Comparison of ENCODE assay signal across 12 cellular contexts in the genomic region with DNA sequence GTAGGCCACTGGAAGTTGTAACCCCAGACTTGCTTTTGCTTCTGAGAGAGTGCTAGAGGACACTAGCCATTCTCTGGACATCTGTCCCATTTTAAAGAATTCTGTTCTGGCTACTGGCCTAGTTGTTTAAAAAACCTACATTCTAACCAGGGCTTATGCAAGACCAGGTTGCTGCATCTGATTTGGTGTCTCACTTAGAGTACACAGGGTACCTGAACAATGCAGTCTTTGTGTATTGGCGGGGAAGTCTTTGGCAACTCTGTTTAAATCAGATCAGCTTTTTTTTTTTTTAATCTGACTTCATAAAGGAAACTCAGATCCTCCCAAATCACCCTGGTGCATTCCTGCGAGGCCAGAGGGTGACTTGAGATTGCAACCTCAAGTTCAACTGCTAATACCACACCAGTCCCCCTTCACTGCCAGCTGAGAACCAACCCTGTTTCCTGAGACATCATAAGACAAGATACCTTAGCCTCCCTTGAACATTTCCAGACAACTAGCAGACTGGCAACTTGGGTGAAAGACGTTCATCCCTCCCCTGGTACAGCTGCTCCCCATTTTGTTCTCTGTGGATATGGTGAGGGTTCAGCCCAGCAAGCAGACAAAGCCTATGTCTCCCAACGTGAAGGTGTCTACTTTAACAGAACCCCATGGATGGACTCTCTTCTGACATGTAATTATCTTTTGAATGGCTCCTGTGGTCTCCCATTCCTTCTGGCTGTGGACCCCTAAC. TPM values are rescaled to one million over a fixed set of nuclear protein-coding genes. Genes with fewer than 3 reads are reported as not detected.
DNase-seq lines count a peak whose midpoint lies in the region; ATAC-seq, FAIRE-seq and TF ChIP-seq lines count a peak whose summit lies in the region.
"Had no signal": no experiment of that assay in that cellular context is flagged by ENCODE, and none has a peak within 500 bp of the region (broad histone marks: within the 10 kb centered on the region; RNA-seq: fewer than 3 reads in every experiment).

No MANE protein-coding gene starts in this region.

- peak; percentile 37; the same call in 1 of the 2 replicates for TF ChIP-seq POLR2A in GM12878 (IDR thresholded peaks at IDR 0.05; ENCODE audit: low read depth, low read length)

- H2AFZ ChIP-seq in GM12878 (ENCODE audit: control insufficient read depth, low read depth, low read length) (no peak overlapping the region), mesenchymal stem cell (ENCODE audit: low read depth, low read length) (no peak overlapping the region)

- no peak overlapping the region for H3K14ac ChIP-seq in mesenchymal stem cell (ENCODE audit: low read length in 2 of 2)

- TF ChIP-seq EP300 in GM12878 (IDR thresholded peaks at IDR 0.05; ENCODE audit: borderline replicate concordance in 1 of 2, control insufficient read depth in 1 of 2, low read depth in 2 of 2, low read length in 2 of 2) = no peak

- RAD21 ChIA-PET in GM12878 (lab: Charles Lee; ENCODE audit: unreplicated experiment) = interaction anchor here (5.8 kb wide), 1 partner anchor 109 kb away, joined by 63 read pairs; no protein-coding TSS in a partner anchor

- no peak overlapping the region for H2BK15ac ChIP-seq in mesenchymal stem cell (ENCODE audit: low read depth, poor library complexity, severe bottlenecking)

- no peak overlapping the region for H3K4me2 ChIP-seq in GM12878 (ENCODE audit: control insufficient read depth, insufficient read depth)
- H3K4me2 ChIP-seq in mesenchymal stem cell (ENCODE audit: low read length, poor library complexity, severe bottlenecking) = no peak overlapping the region

- TF ChIP-seq RAD21 in GM12878 (IDR thresholded peaks at IDR 0.05; ENCODE audit: insufficient read depth, low read depth, low read length) = no peak

- H3K23ac ChIP-seq in mesenchymal stem cell (ENCODE audit: low read length in 2 of 2) = no peak overlapping the region

- H3K4me3 ChIP-seq in left ventricle myocardium inferior (no peak overlapping the region), GM12878 (no peak overlapping the region), mesenchymal stem cell (ENCODE audit: insufficient read depth in 1 of 2, low read depth in 1 of 2, low read length in 2 of 2) (no peak overlapping the region), thymus (ENCODE audit: low read length) (no peak overlapping the region)

- H3K9me3 ChIP-seq in left ventricle myocardium inferior (replicated peaks) (no peaks in the 10 kb centered on the region), GM12878 (replicated peaks; ENCODE audit: control insufficient read depth, insufficient read depth, low read length) (no peaks in the 10 kb centered on the region), mesenchymal stem cell (ENCODE audit: control insufficient read depth, low read length) (no peaks in the 10 kb centered on the region), thymus (ENCODE audit: control insufficient read depth) (no peaks in the 10 kb centered on the region)

- H3K4me1 ChIP-seq in left ventricle myocardium inferior (peaks cover 60% of the 10 kb centered on the region), GM12878 (ENCODE audit: control insufficient read depth, insufficient read depth, low read length) (no peaks in the 10 kb centered on the region), mesenchymal stem cell (ENCODE audit: control insufficient read depth, insufficient read depth, low read depth, low read length) (peaks cover 5% of the 10 kb centered on the region), thymus (ENCODE audit: control insufficient read depth, insufficient read depth, low read length) (no peaks in the 10 kb centered on the region)

- H4K20me1 ChIP-seq in GM12878 (ENCODE audit: control insufficient read depth, insufficient read depth) = no peaks in the 10 kb centered on the region

- H3K27me3 ChIP-seq in left ventricle myocardium inferior (ENCODE audit: low read depth) (no peaks in the 10 kb centered on the region), GM12878 (replicated peaks in 1 of 2; ENCODE audit: control insufficient read depth in 2 of 2, insufficient read depth in 2 of 2, low read length in 1 of 2) (no peaks in the 10 kb centered on the region), mesenchymal stem cell (ENCODE audit: control insufficient read depth in 1 of 2, insufficient read depth in 1 of 2, low read length in 2 of 2) (no peaks in the 10 kb centered on the region), thymus (ENCODE audit: control insufficient read depth, insufficient read depth) (no peaks in the 10 kb centered on the region)

- 84% methylated on average over 4 of the region's 4 CpGs for WGBS in GM12878 (ENCODE audit: insufficient coverage, insufficient replicate concordance, low lambda C conversion rate, missing lambda C conversion rate)
- WGBS in mesenchymal stem cell = 91% methylated on average over 4 of the region's 4 CpGs
- 87% methylated on average over 4 of the region's 4 CpGs for WGBS in thymus

- H2BK12ac ChIP-seq in mesenchymal stem cell (ENCODE audit: low read length in 2 of 2) = no peak overlapping the region

- peaks cover 38% of the 10 kb centered on the region for H3K79me1 ChIP-seq in mesenchymal stem cell (replicated peaks; ENCODE audit: low read length, poor library complexity, severe bottlenecking)

- no peak overlapping the region for H4K91ac ChIP-seq in mesenchymal stem cell (ENCODE audit: low read length)

- DNase-seq in left ventricle myocardium inferior = no peak
- DNase-seq in left ventricle myocardium superior = no peak
- no peak for DNase-seq in GM12878 (ENCODE audit: low read depth, low spot score)
- DNase-seq in mesenchymal stem cell = no peak
- DNase-seq: activated CD4-positive, alpha-beta T cell treated with anti-CD3 and anti-CD28 coated beads, Interleukin-2, amount 50 U/mL, for 1 hour; cortex of kidney; NCI-H2171 had no signal

- CTCF ChIA-PET in GM12878 (lab: Yijun Ruan, JAX) = interaction anchor here (0.8 to 24.1 kb wide), 5 partner anchors 9 to 123 kb away, joined by 3 to 792 read pairs (median 4); no protein-coding TSS in a partner anchor

- no peak overlapping the region for H3K4ac ChIP-seq in mesenchymal stem cell (ENCODE audit: low read depth in 1 of 2, low read length in 2 of 2)

- H3K9ac ChIP-seq in GM12878 (ENCODE audit: control insufficient read depth, insufficient read depth, low read length) (no peak overlapping the region), mesenchymal stem cell (ENCODE audit: low read length) (peak overlapping the region; percentile 16)

- H2BK120ac ChIP-seq in mesenchymal stem cell (ENCODE audit: low read depth, low read length) = no peak overlapping the region

- peaks cover 65% of the 10 kb centered on the region for H3K36me3 ChIP-seq in left ventricle myocardium inferior
- H3K36me3 ChIP-seq in GM12878 (ENCODE audit: control insufficient read depth in 2 of 2, insufficient read depth in 2 of 2, low read length in 1 of 2) = peaks cover 20 to 30% of the 10 kb centered on the region in 2 experiments
- peaks cover 41 to 90% of the 10 kb centered on the region in 2 experiments for H3K36me3 ChIP-seq in mesenchymal stem cell (ENCODE audit: control insufficient read depth in 1 of 2, insufficient read depth in 2 of 2, low read depth in 1 of 2, low read length in 2 of 2)
- peaks cover 43% of the 10 kb centered on the region for H3K36me3 ChIP-seq in thymus (ENCODE audit: control insufficient read depth, insufficient read depth)

- SMC1A ChIA-PET in GM12878 (lab: Charles Lee; ENCODE audit: uncharacterized antibody, unreplicated experiment) = interaction anchor here (0.8 to 21.6 kb wide), 9 partner anchors 9 to 140 kb away, joined by 3 to 441 read pairs (median 4); no protein-coding TSS in a partner anchor

- in situ Hi-C loops in GM12878 (cut with MboI) = no loop called here

- intact Hi-C loops in left ventricle myocardium inferior (cut with micrococcal nuclease) = no loop called here
- intact Hi-C loops in left ventricle myocardium superior (cut with micrococcal nuclease) = loop anchor here (5.0 kb wide), 1 partner anchor 107 kb away; no protein-coding TSS in a partner anchor
- intact Hi-C loops in GM12878 (cut with micrococcal nuclease; ENCODE audit: unreplicated experiment) = no loop called here

- no peak for ATAC-seq in left ventricle myocardium superior
- no peak for ATAC-seq in GM12878
- ATAC-seq in GM18498 (IDR thresholded peaks at IDR 0.05; ENCODE audit: unreplicated experiment) = no peak
- ATAC-seq in HG03039 (IDR thresholded peaks at IDR 0.05; ENCODE audit: unreplicated experiment) = no peak
- no peak for ATAC-seq in GM18867 (IDR thresholded peaks at IDR 0.05; ENCODE audit: unreplicated experiment)
- ATAC-seq: Right ventricle myocardium inferior had no signal

- H3K27ac ChIP-seq in left ventricle myocardium inferior (replicated peaks) = peak overlapping the region; percentile 36
- no peak overlapping the region for H3K27ac ChIP-seq in GM12878 (ENCODE audit: control insufficient read depth, insufficient read depth)
- H3K27ac ChIP-seq in mesenchymal stem cell (ENCODE audit: low read length, poor library complexity, severe bottlenecking) = no peak overlapping the region
- peak overlapping the region; percentile 66 for H3K27ac ChIP-seq in thymus (ENCODE audit: low read depth)

- H3K79me2 ChIP-seq in GM12878 (ENCODE audit: control insufficient read depth, insufficient read depth, low read length) = no peaks in the 10 kb centered on the region

- BruUV-seq in GM12878 (replicated peaks; lab: Mats Ljungman, UMichigan) = no TSS peak

- no peak overlapping the region for H3K18ac ChIP-seq in mesenchymal stem cell (ENCODE audit: low read depth in 1 of 2, low read length in 2 of 2)

- H2BK5ac ChIP-seq in mesenchymal stem cell (ENCODE audit: low read depth, low read length, poor library complexity, severe bottlenecking) = no peak overlapping the region

- TF ChIP-seq CTCF in left ventricle myocardium inferior (IDR thresholded peaks at IDR 0.05; ENCODE audit: borderline replicate concordance) (no peak), GM12878 (IDR thresholded peaks at IDR 0.05 in 2 of 3, conservative IDR thresholded peaks at IDR 0.05 in 1 of 3; ENCODE audit: control insufficient read depth in 2 of 3, extremely low read depth in 1 of 3, insufficient read depth in 1 of 3, low read depth in 3 of 3, low read length in 3 of 3) (no peak)

- POLR2A ChIA-PET in GM12878 (lab: Charles Lee) = interaction anchor here (0.5 to 1.5 kb wide), 5 partner anchors 24 to 127 kb away, joined by 3 to 5 read pairs (median 5); no protein-coding TSS in a partner anchor

- no peak for FAIRE-seq in GM12878 (lab: Jason Lieb, UNC)

- no peak overlapping the region for H4K8ac ChIP-seq in mesenchymal stem cell (ENCODE audit: low read length)

- no peak overlapping the region for H2AK5ac ChIP-seq in mesenchymal stem cell (ENCODE audit: low read length, severe bottlenecking)

RNA-seq across cellular contexts. Expression of a gene that starts 27.0 kb away (rescaled TPM):
- total RNA-seq in left ventricle myocardium inferior (506 TPM), left ventricle myocardium superior (478 TPM), GM12878 (2014; rRNA removed) (100 and 114 TPM in 2 replicates), GM12878 (2014; rRNA removed; fragmentation: Illumina TruSeq; extraction: Trizol) (404 and 421 TPM in 2 replicates), GM12878 (2021) (202 and 204 TPM in 2 replicates)
- total RNA-seq in GM12878 (2013; cell fraction: nucleolus; rRNA removed) = 141 and 142 TPM in 2 replicates
- polyA plus RNA-seq in GM12878 (2011; ENCODE audit: low read depth) = 197 TPM
- polyA plus RNA-seq in GM12878 (2011; rRNA removed) (351 and 383 TPM in 2 replicates), GM12878 (2014; fragmentation: Illumina TruSeq; extraction: Trizol) (617 and 795 TPM in 2 replicates), GM12878 (2014; fragmentation: Nextera tagmentation; extraction: Ambion mirVana) (1,000 to 10,000 TPM; 1,587 to 1,686 TPM), GM12878 (2014; rRNA removed) (305 and 398 TPM in 2 replicates), GM12878 (2016; fragmentation: Nextera tagmentation; extraction: Ambion mirVana) (100 to 1,000 TPM; 868 to 919 TPM), thymus (387 TPM)
- polyA plus RNA-seq in GM12878 (2011; cell fraction: cytosol; rRNA removed) = 151 TPM in 2 replicates
- polyA plus RNA-seq in GM12878 (2011; cell fraction: nucleus; rRNA removed) = 163 and 175 TPM in 2 replicates
- 274 and 324 TPM in 2 replicates for polyA plus RNA-seq in GM12878 (2012)
- polyA minus RNA-seq in GM12878 (2011; rRNA and poly(A)+ RNA removed) = 121 and 212 TPM in 2 replicates
- polyA minus RNA-seq in GM12878 (2011; cell fraction: cytosol; rRNA and poly(A)+ RNA removed) = 60.8 and 63.6 TPM in 2 replicates
- 32.6 and 47.6 TPM in 2 replicates for polyA minus RNA-seq in GM12878 (2011; cell fraction: nucleus; rRNA and poly(A)+ RNA removed)
- polyA plus RNA-seq in mesenchymal stem cell (2013, experiment 1 of 2) = 556 TPM
- 556 TPM for polyA plus RNA-seq in mesenchymal stem cell (2013, experiment 2 of 2)

RNA-seq across cellular contexts. Expression of a gene that starts 35.3 kb away (rescaled TPM):
- total RNA-seq in left ventricle myocardium inferior (3.0 TPM), left ventricle myocardium superior (3.4 TPM), GM12878 (2014; rRNA removed) (19.6 and 21.6 TPM in 2 replicates), GM12878 (2014; rRNA removed; fragmentation: Illumina TruSeq; extraction: Trizol) (23.3 and 24.0 TPM in 2 replicates), GM12878 (2021) (60.2 and 63.5 TPM in 2 replicates)
- total RNA-seq in GM12878 (2013; cell fraction: nucleolus; rRNA removed) = 344 and 364 TPM in 2 replicates
- polyA plus RNA-seq in GM12878 (2011; ENCODE audit: low read depth) = 26.0 TPM
- polyA plus RNA-seq in GM12878 (2011; rRNA removed) (20.5 and 34.6 TPM in 2 replicates), GM12878 (2014; fragmentation: Illumina TruSeq; extraction: Trizol) (44.1 and 59.3 TPM in 2 replicates), GM12878 (2014; fragmentation: Nextera tagmentation; extraction: Ambion mirVana) (10 to 100 TPM in 1 of 2 experiments, 1 to 10 TPM in 1; 10.0 to 13.2 TPM), GM12878 (2014; rRNA removed) (29.0 and 37.6 TPM in 2 replicates), GM12878 (2016; fragmentation: Nextera tagmentation; extraction: Ambion mirVana) (10 to 100 TPM; 22.7 to 23.2 TPM), thymus (247 TPM)
- 27.6 and 32.9 TPM in 2 replicates for polyA plus RNA-seq in GM12878 (2011; cell fraction: cytosol; rRNA removed)
- polyA plus RNA-seq in GM12878 (2011; cell fraction: nucleus; rRNA removed) = 62.1 and 64.0 TPM in 2 replicates
- 52.2 and 55.4 TPM in 2 replicates for polyA plus RNA-seq in GM12878 (2012)
- 52.8 and 74.5 TPM in 2 replicates for polyA minus RNA-seq in GM12878 (2011; rRNA and poly(A)+ RNA removed)
- polyA minus RNA-seq in GM12878 (2011; cell fraction: cytosol; rRNA and poly(A)+ RNA removed) = 25.0 and 25.4 TPM in 2 replicates
- polyA minus RNA-seq in GM12878 (2011; cell fraction: nucleus; rRNA and poly(A)+ RNA removed) = 60.7 and 103 TPM in 2 replicates
- polyA plus RNA-seq in mesenchymal stem cell (2013, experiment 1 of 2) = 1.4 TPM
- polyA plus RNA-seq in mesenchymal stem cell (2013, experiment 2 of 2) = 1.4 TPM

Comparison
In these comparisons a context has a peak if more than half of its experiments do, and no peak if none do; other contexts are left out.
1. H3K27ac ChIP-seq: peak in left ventricle myocardium inferior (single experiment) and thymus (single experiment); none in GM12878 (single experiment) and mesenchymal stem cell (single experiment).